Comparison of ENCODE assay signal across 27 cellular contexts in the genomic region with DNA sequence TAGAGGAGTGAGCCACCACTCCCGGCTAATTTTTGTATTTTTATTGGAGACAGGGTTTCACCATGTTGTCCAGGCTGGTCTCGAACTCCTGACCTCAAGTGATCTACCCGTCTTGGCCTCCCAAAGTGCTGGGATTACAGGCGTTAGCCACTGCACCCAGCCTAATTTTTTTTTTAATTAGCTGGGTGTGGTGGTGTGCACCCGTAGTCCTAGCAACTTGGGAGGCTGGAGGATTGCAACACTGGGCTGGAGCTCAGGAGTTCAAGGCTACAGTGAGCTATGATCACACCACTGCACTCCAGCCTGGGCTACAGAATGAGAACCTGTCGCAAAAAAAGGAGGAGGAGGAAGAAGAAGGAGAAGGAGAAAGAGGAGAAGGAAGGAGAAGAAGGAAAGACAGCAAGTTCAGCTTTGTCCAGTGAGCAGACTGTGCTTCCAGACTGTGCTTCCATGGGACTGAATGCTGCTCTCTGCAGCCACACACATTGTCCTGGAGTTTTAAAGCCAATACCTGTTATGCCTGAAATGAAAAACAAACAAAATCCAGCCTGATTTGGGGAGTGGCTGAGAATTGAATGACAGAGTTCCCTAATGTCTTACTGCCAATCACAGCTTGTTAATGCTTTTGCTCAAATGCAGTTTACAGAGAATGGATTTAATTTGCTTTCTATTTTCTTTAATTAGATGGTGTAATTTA. TPM values are rescaled to one million over a fixed set of nuclear protein-coding genes. Genes with fewer than 3 reads are reported as not detected.
A peak's percentile ranks its signal among the peaks of the same experiment; 100 is the strongest.
DNase-seq lines count a peak whose midpoint lies in the region; ATAC-seq and TF ChIP-seq lines count a peak whose summit lies in the region.
"Had no signal": no experiment of that assay in that cellular context is flagged by ENCODE, and none has a peak within 500 bp of the region (broad histone marks: within the 10 kb centered on the region; RNA-seq: fewer than 3 reads in every experiment).

No MANE protein-coding gene starts in this region.

- H3K27ac ChIP-seq in CD4-positive, CD25-positive, alpha-beta regulatory T cell (ENCODE audit: insufficient read depth, low read length, poor library complexity, severe bottlenecking) = no peak overlapping the region
- H3K27ac ChIP-seq: epithelial cell of prostate, foreskin keratinocyte, hepatocyte, upper lobe of right lung had no signal

- H3K4me1 Mint-ChIP-seq in CD4-positive, CD25-positive, alpha-beta regulatory T cell = peaks cover 22 to 33% (median 31%) of the 10 kb centered on the region in 4 donors

- H3K9me3 Mint-ChIP-seq in CD4-positive, CD25-positive, alpha-beta regulatory T cell = no peaks in the 10 kb centered on the region
- H3K9me3 Mint-ChIP-seq: activated CD8-positive, alpha-beta T cell treated with anti-CD3 and anti-CD28 coated beads for 36 hours; activated T-cell treated with anti-CD3 and anti-CD28 coated beads, Interleukin-2, amount 50 U/mL, for 72 hours; GM23338; WTC11 had no signal

- intact Hi-C loops in left colon (cut with DNase I, micrococcal nuclease) = no loop called here

- no peaks in the 10 kb centered on the region for H3K27me3 ChIP-seq in CD4-positive, CD25-positive, alpha-beta regulatory T cell (ENCODE audit: control insufficient read depth, insufficient read depth, low read length)
- H3K27me3 ChIP-seq: hepatocyte, upper lobe of right lung had no signal

- H3K36me3 Mint-ChIP-seq in CD4-positive, CD25-positive, alpha-beta regulatory T cell = no peaks in the 10 kb centered on the region
- H3K36me3 Mint-ChIP-seq: WTC11 had no signal

- H3K36me3 ChIP-seq in CD4-positive, CD25-positive, alpha-beta regulatory T cell (ENCODE audit: control insufficient read depth, insufficient read depth, low read length) = no peaks in the 10 kb centered on the region
- H3K36me3 ChIP-seq: upper lobe of right lung had no signal

- H3K4me1 ChIP-seq in CD4-positive, CD25-positive, alpha-beta regulatory T cell (ENCODE audit: control insufficient read depth, insufficient read depth, low read length, poor library complexity, severe bottlenecking) = peaks cover 21% of the 10 kb centered on the region
- H3K4me1 ChIP-seq: foreskin keratinocyte, upper lobe of right lung had no signal

- H3K4me3 Mint-ChIP-seq in CD4-positive, CD25-positive, alpha-beta regulatory T cell = no peak overlapping the region
- H3K4me3 Mint-ChIP-seq: activated CD8-positive, alpha-beta T cell treated with anti-CD3 and anti-CD28 coated beads for 36 hours; activated T-cell treated with anti-CD3 and anti-CD28 coated beads, Interleukin-2, amount 50 U/mL, for 72 hours; GM23338; WTC11 had no signal

- H3K27me3 Mint-ChIP-seq in CD4-positive, CD25-positive, alpha-beta regulatory T cell = no peaks in the 10 kb centered on the region
- H3K27me3 Mint-ChIP-seq: activated CD8-positive, alpha-beta T cell treated with anti-CD3 and anti-CD28 coated beads for 36 hours had no signal

- no peak for DNase-seq in CD4-positive, CD25-positive, alpha-beta regulatory T cell
- no peak for DNase-seq in GM12865 (ENCODE audit: low read depth)
- DNase-seq in NCI-H748 treated with DMSO at 0.1 percent for 48 hours (lab: John Stamatoyannopoulos, UW) = peak; percentile 68
- DNase-seq in left colon = no peak
- DNase-seq in DMS153 treated with DMSO at 0.1 percent for 48 hours (lab: John Stamatoyannopoulos, UW; ENCODE audit: unreplicated experiment) = no peak
- DNase-seq in occipital lobe (lab: John Stamatoyannopoulos, UW) = no peak
- DNase-seq: activated CD8-positive, alpha-beta T cell treated with anti-CD3 and anti-CD28 coated beads for 36 hours; activated naive CD4-positive, alpha-beta T cell treated with anti-CD3 and anti-CD28 coated beads, Interleukin-2, amount 50 U/mL, for 16 hours; activated T-cell treated with anti-CD3 and anti-CD28 coated beads, Interleukin-2, amount 50 U/mL, for 72 hours; anterior cingulate cortex; caudate nucleus; foreskin keratinocyte; KBM-7; NCI-H1048; NCI-H2081 treated with DMSO at 0.1 percent for 48 hours; NCI-H510A treated with DMSO at 0.1 percent for 48 hours; SIG-M5; upper lobe of right lung had no signal

- no peak overlapping the region for H3K4me3 ChIP-seq in CD4-positive, CD25-positive, alpha-beta regulatory T cell (ENCODE audit: low read depth, low read length)
- peak overlapping the region; percentile 98 for H3K4me3 ChIP-seq in GM12865 (ENCODE audit: low read depth, low read length)
- H3K4me3 ChIP-seq: GM23338, hepatocyte, upper lobe of right lung had no signal

- H3K9me3 ChIP-seq in CD4-positive, CD25-positive, alpha-beta regulatory T cell (ENCODE audit: control insufficient read depth in 2 of 2, low read length in 2 of 2) = no peaks in the 10 kb centered on the region
- H3K9me3 ChIP-seq: upper lobe of right lung had no signal

- peak overlapping the region in 2 of 3 donors; percentile 13 to 94 for H3K27ac Mint-ChIP-seq in CD4-positive, CD25-positive, alpha-beta regulatory T cell
- H3K27ac Mint-ChIP-seq: activated CD8-positive, alpha-beta T cell treated with anti-CD3 and anti-CD28 coated beads for 36 hours; activated T-cell treated with anti-CD3 and anti-CD28 coated beads, Interleukin-2, amount 50 U/mL, for 72 hours; GM23338; WTC11 had no signal

- no peak for ATAC-seq in CD4-positive, CD25-positive, alpha-beta regulatory T cell (ENCODE audit: low read depth in 2 of 2)
- ATAC-seq in left colon (peak; percentile 73), GM21825 (IDR thresholded peaks at IDR 0.05; ENCODE audit: unreplicated experiment) (no peak)
- ATAC-seq: activated CD8-positive, alpha-beta T cell treated with anti-CD3 and anti-CD28 coated beads for 36 hours; activated T-cell treated with anti-CD3 and anti-CD28 coated beads, Interleukin-2, amount 50 U/mL, for 72 hours; foreskin keratinocyte; GM23338; upper lobe of right lung; WTC11 had no signal

- TF ChIP-seq CTCF in GM12865 (IDR thresholded peaks at IDR 0.05; ENCODE audit: insufficient read depth, low read depth, low read length, missing control alignments) = no peak

RNA-seq across cellular contexts. Expression of gene TNFRSF13B, which starts 2.8 kb away (rescaled TPM):
- total RNA-seq in CD4-positive, CD25-positive, alpha-beta regulatory T cell = 3.1 TPM
- 1 to 10 TPM in 3 of 4 donors, under 1 TPM in 1; 0.73 to 4.8 (median 3.0) TPM for polyA plus RNA-seq in CD4-positive, CD25-positive, alpha-beta regulatory T cell
- 1 to 10 TPM in 1 of 2 donors, under 1 TPM in 1; 0.79 to 1.4 TPM for total RNA-seq in left colon
- not detected for total RNA-seq in occipital lobe
- total RNA-seq: activated CD8-positive, alpha-beta T cell treated with anti-CD3 and anti-CD28 coated beads for 36 hours; activated T-cell treated with anti-CD3 and anti-CD28 coated beads, Interleukin-2, amount 50 U/mL, for 72 hours; dermis microvascular lymphatic vessel endothelial cell; foreskin keratinocyte; GM23338; hepatocyte; lower leg skin; subcutaneous adipose tissue; T-helper 1 cell treated with Interleukin-12 subunit alpha and Interleukin-12 subunit beta and Interleukin-4 antibody, amounts not matched to agents 30 ng/mL and 1 ng/mL, for 36 hours; upper lobe of right lung; WTC11 had no signal
- polyA plus RNA-seq: foreskin keratinocyte, hepatocyte had no signal
